Comparison of ENCODE assay signal across 29 cellular contexts in genomic region chr17:72735602-72736001, GRCh38.
"Had no signal": no experiment of that assay in that cellular context is flagged by ENCODE, and none has a peak within 500 bp of the region (broad histone marks: within the 10 kb centered on the region; RNA-seq: fewer than 3 reads in every experiment).

No MANE protein-coding gene starts in this region.

- H3K27ac Mint-ChIP-seq: immature natural killer cell; naive B cell; natural killer cell treated with Interleukin-12 subunit alpha and Interleukin-12 subunit beta and Interleukin-15 and Interleukin-18, amount 100 ng/mL, for 72 hours; progenitor cell of endocrine pancreas; stimulated activated effector memory CD8-positive, alpha-beta T cell treated with anti-CD3 and anti-CD28 coated beads, Interleukin-12 subunit alpha, Interleukin-12 subunit beta, amount 100 ng/mL, for 72 hours; type B pancreatic cell had no signal

- H3K4me2 ChIP-seq: smooth muscle cell had no signal

- H3K4me3 ChIP-seq: coronary artery, esophagus muscularis mucosa, gastroesophageal sphincter, heart right ventricle, lower lobe of right lung, pancreas, right lobe of liver, smooth muscle cell, stomach, thyroid gland had no signal

- DNase-seq: dermis blood vessel endothelial cell; effector memory CD4-positive, alpha-beta T cell; foreskin keratinocyte; heart right ventricle; hypothalamus; immature natural killer cell; islet precursor cell; kidney glomerular epithelial cell; left ventricle myocardium superior; lower lobe of right lung; naive B cell; pancreas; right lobe of liver; stimulated activated CD4-positive, alpha-beta T cell treated with anti-CD3 and anti-CD28 coated beads, Interleukin-12 subunit alpha, Interleukin-12 subunit beta, amount 100 ng/mL, for 4 hours; stimulated activated CD4-positive, alpha-beta T cell treated with anti-CD3 and anti-CD28 coated beads, Interleukin-1b, Interleukin-23, amount 100 ng/mL, for 48 hours; stimulated activated CD4-positive, alpha-beta T cell treated with anti-CD3 and anti-CD28 coated beads, Interleukin-4, amount 100 ng/mL, for 24 hours; stimulated activated naive CD4-positive, alpha-beta T cell treated with Interleukin-2 at 50 U/mL for 16 hours; stomach; thyroid gland had no signal

- H3K4me1 ChIP-seq: esophagus muscularis mucosa, foreskin keratinocyte, gastroesophageal sphincter, heart right ventricle, lower lobe of right lung, pancreas, right lobe of liver, stomach, thyroid gland had no signal

- H3K36me3 ChIP-seq: right lobe of liver had no signal

- H3K27ac ChIP-seq: coronary artery, esophagus muscularis mucosa, foreskin keratinocyte, gastroesophageal sphincter, heart right ventricle, lower lobe of right lung, neutrophil, pancreas, right lobe of liver, stomach, thyroid gland had no signal

- H3K4me1 Mint-ChIP-seq: immature natural killer cell; stimulated activated effector memory CD8-positive, alpha-beta T cell treated with anti-CD3 and anti-CD28 coated beads, Interleukin-12 subunit alpha, Interleukin-12 subunit beta, amount 100 ng/mL, for 72 hours had no signal

- H3K36me3 Mint-ChIP-seq: natural killer cell treated with Interleukin-12 subunit alpha and Interleukin-12 subunit beta and Interleukin-15 and Interleukin-18, amount 100 ng/mL, for 72 hours; stimulated activated effector memory CD8-positive, alpha-beta T cell treated with anti-CD3 and anti-CD28 coated beads, Interleukin-12 subunit alpha, Interleukin-12 subunit beta, amount 100 ng/mL, for 72 hours had no signal

- H3K4me3 Mint-ChIP-seq: immature natural killer cell; naive B cell; natural killer cell treated with Interleukin-12 subunit alpha and Interleukin-12 subunit beta and Interleukin-15 and Interleukin-18, amount 100 ng/mL, for 72 hours; neural crest cell; stimulated activated effector memory CD8-positive, alpha-beta T cell treated with anti-CD3 and anti-CD28 coated beads, Interleukin-12 subunit alpha, Interleukin-12 subunit beta, amount 100 ng/mL, for 72 hours; type B pancreatic cell had no signal

- H3K9me3 ChIP-seq: esophagus muscularis mucosa, gastroesophageal sphincter, heart right ventricle, lower lobe of right lung, neutrophil, pancreas, right lobe of liver, stomach, thyroid gland had no signal

- H3K27me3 ChIP-seq: esophagus muscularis mucosa, foreskin keratinocyte, gastroesophageal sphincter, heart right ventricle, neutrophil, pancreas, right lobe of liver, stomach, thyroid gland had no signal

- H3K9me3 Mint-ChIP-seq: immature natural killer cell; naive B cell; natural killer cell treated with Interleukin-12 subunit alpha and Interleukin-12 subunit beta and Interleukin-15 and Interleukin-18, amount 100 ng/mL, for 72 hours; neural crest cell; stimulated activated effector memory CD8-positive, alpha-beta T cell treated with anti-CD3 and anti-CD28 coated beads, Interleukin-12 subunit alpha, Interleukin-12 subunit beta, amount 100 ng/mL, for 72 hours; type B pancreatic cell had no signal

- H3K27me3 Mint-ChIP-seq: naive B cell; natural killer cell treated with Interleukin-12 subunit alpha and Interleukin-12 subunit beta and Interleukin-15 and Interleukin-18, amount 100 ng/mL, for 72 hours; type B pancreatic cell had no signal
